ENCODE assay signal across 23 cellular contexts in genomic region chr10:105644978-105645377, GRCh38.
"Had no signal": no experiment of that assay in that cellular context is flagged by ENCODE, and none has a peak within 500 bp of the region (broad histone marks: within the 10 kb centered on the region; RNA-seq: fewer than 3 reads in every experiment).

No MANE protein-coding gene starts in this region.

- H3K27me3 Mint-ChIP-seq: dendritic cell treated with granulocyte-macrophage colony-stimulating factor and Interleukin-4, amounts not matched to agents 40 ng/mL and 50 ng/mL, for 4 days; effector memory CD8-positive, alpha-beta T cell had no signal

- H3K4me1 ChIP-seq: esophagus squamous epithelium, gastrocnemius medialis, heart right ventricle, left lung, lower lobe of right lung had no signal

- H3K27ac ChIP-seq: epithelial cell of prostate, esophagus squamous epithelium, gastrocnemius medialis, heart right ventricle, left lung, lower lobe of right lung had no signal

- H3K36me3 Mint-ChIP-seq: mesothelial cell of epicardium had no signal

- H3K9me3 ChIP-seq: esophagus squamous epithelium, gastrocnemius medialis, heart right ventricle, left lung, lower lobe of right lung, mucosa of descending colon had no signal

- ATAC-seq: effector memory CD8-positive, alpha-beta T cell; esophagus mucosa; gastrocnemius medialis; heart right ventricle; left cardiac atrium; left lung; left ventricle myocardium superior; lower lobe of right lung had no signal

- H3K9me3 Mint-ChIP-seq: dendritic cell treated with granulocyte-macrophage colony-stimulating factor and Interleukin-4, amounts not matched to agents 40 ng/mL and 50 ng/mL, for 4 days; endodermal cell; mesothelial cell of epicardium had no signal

- DNase-seq: cortex of kidney; effector CD8-positive, alpha-beta T cell; effector memory CD8-positive, alpha-beta T cell; endodermal cell; erythroblast; esophagus squamous epithelium; foreskin fibroblast; foreskin melanocyte; gastrocnemius medialis; glutamatergic neuron; head of caudate nucleus; heart right ventricle; hippocampal formation; left cardiac atrium; left lung; left ventricle myocardium superior; lower lobe of right lung; mesenchymal stem cell had no signal

- H3K4me3 ChIP-seq: esophagus squamous epithelium, gastrocnemius medialis, heart right ventricle, left lung, lower lobe of right lung, mucosa of descending colon had no signal

- H3K4me1 Mint-ChIP-seq: mesothelial cell of epicardium had no signal

- H3K4me3 Mint-ChIP-seq: dendritic cell treated with granulocyte-macrophage colony-stimulating factor and Interleukin-4, amounts not matched to agents 40 ng/mL and 50 ng/mL, for 4 days; effector memory CD8-positive, alpha-beta T cell; endodermal cell; mesothelial cell of epicardium had no signal

- H3K27me3 ChIP-seq: esophagus squamous epithelium, gastrocnemius medialis, heart right ventricle, left lung had no signal

- H3K27ac Mint-ChIP-seq: dendritic cell treated with granulocyte-macrophage colony-stimulating factor and Interleukin-4, amounts not matched to agents 40 ng/mL and 50 ng/mL, for 4 days; effector memory CD8-positive, alpha-beta T cell; endodermal cell; mesothelial cell of epicardium had no signal

- H3K36me3 ChIP-seq: esophagus squamous epithelium, gastrocnemius medialis, heart right ventricle, left lung, lower lobe of right lung had no signal
